Comparison of ENCODE assay signal across 21 cellular contexts in the genomic region with DNA sequence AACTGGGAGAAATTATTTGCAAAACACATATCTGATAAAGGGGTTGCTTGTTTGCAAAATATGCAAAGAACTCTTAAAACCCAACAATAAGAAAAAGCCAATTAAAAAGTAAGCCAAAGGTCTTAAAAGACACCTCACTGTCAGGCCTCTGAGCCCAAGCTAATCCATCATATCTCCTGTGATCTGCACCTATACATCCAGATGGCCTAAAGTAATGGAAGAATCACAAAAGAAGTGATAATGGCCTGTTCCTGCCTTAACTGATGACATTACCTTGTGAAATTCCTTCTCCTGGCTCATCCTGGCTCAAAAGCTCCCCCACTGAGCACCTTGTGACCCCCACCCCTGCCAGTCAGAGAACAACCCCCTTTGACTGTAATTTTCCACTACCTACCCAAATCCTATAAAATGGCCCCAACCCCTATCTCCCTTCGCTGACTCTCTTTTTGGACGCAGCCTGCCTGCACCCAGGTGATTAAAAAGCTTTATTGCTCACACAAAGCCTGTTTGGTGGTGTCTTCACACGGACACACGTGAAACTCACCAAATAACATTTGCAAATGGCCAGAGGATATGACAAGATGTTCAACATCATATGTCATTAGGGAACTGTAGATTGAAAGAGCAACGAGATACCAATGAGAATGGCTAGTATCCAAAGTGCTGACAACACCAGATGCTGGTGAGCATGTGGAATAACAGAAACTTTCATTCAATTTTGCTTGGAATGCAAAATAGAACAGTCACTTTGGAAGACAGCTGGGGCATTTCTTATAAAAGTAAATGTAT.
DNase-seq lines count a peak whose midpoint lies in the region; ATAC-seq and TF ChIP-seq lines count a peak whose summit lies in the region.
"Had no signal": no experiment of that assay in that cellular context is flagged by ENCODE, and none has a peak within 500 bp of the region (broad histone marks: within the 10 kb centered on the region; RNA-seq: fewer than 3 reads in every experiment).

No MANE protein-coding gene starts in this region.

- H3K9ac ChIP-seq in HUES48 (ENCODE audit: low read depth, low read length) = no peak overlapping the region
- no peak overlapping the region for H3K9ac ChIP-seq in iPS-18a (ENCODE audit: low read length)
- H3K9ac ChIP-seq: BLaER1 had no signal

- H3K4me3 Mint-ChIP-seq in WTC11 = no peak overlapping the region
- H3K4me3 Mint-ChIP-seq: CD8-positive, alpha-beta T cell; HFFc6 had no signal

- H3K36me3 ChIP-seq in HUES48 (ENCODE audit: control insufficient read depth, insufficient read depth, low read length) = no peaks in the 10 kb centered on the region
- H3K36me3 ChIP-seq in iPS-18a (ENCODE audit: control insufficient read depth, low read depth, low read length) = no peaks in the 10 kb centered on the region
- no peaks in the 10 kb centered on the region for H3K36me3 ChIP-seq in ascending aorta
- H3K36me3 ChIP-seq: BLaER1 had no signal

- H3K4me3 ChIP-seq in HUES48 (ENCODE audit: low read depth, low read length) = no peak overlapping the region; the same call in none of the 2 replicates
- H3K4me3 ChIP-seq in iPS-18a (ENCODE audit: low read length) = peak overlapping the region; percentile 33
- no peak overlapping the region for H3K4me3 ChIP-seq in ascending aorta
- H3K4me3 ChIP-seq: A549, BLaER1 had no signal

- H3K4me1 Mint-ChIP-seq in WTC11 = peaks cover 62% of the 10 kb centered on the region

- H3K27me3 Mint-ChIP-seq in WTC11 (ENCODE audit: low read depth) = no peaks in the 10 kb centered on the region

- peaks cover 54% of the 10 kb centered on the region for H3K4me1 ChIP-seq in HUES48 (ENCODE audit: control insufficient read depth, insufficient read depth, low read length)
- H3K4me1 ChIP-seq in iPS-18a (ENCODE audit: control insufficient read depth, low read depth, low read length) = peaks cover 45% of the 10 kb centered on the region
- H3K4me1 ChIP-seq in ascending aorta = no peaks in the 10 kb centered on the region
- H3K4me1 ChIP-seq: A549, BLaER1 had no signal

- intact Hi-C loops in ascending aorta (cut with DNase I) = no loop called here

- no peak for TF ChIP-seq CTCF in WTC11 (IDR thresholded peaks at IDR 0.05)
- no peak for TF ChIP-seq CTCF in ascending aorta (IDR thresholded peaks at IDR 0.05)

- H3K9me3 ChIP-seq in HUES48 (ENCODE audit: control insufficient read depth, insufficient read depth, low read length) (no peaks in the 10 kb centered on the region), iPS-18a (ENCODE audit: control insufficient read depth, low read depth, low read length) (no peaks in the 10 kb centered on the region), ascending aorta (no peaks in the 10 kb centered on the region)
- H3K9me3 ChIP-seq: A549, BLaER1 had no signal

- no peaks in the 10 kb centered on the region for H3K9me3 Mint-ChIP-seq in WTC11

- DNase-seq in ELF-1 (ENCODE audit: low read depth, low spot score) (peak; percentile 49), WTC11 (ENCODE audit: low spot score) (peak; percentile 12), ascending aorta (ENCODE audit: low spot score in 2 of 2) (no peak), HUDEP-2 (lab: John Stamatoyannopoulos, UW; ENCODE audit: unreplicated experiment in 76 of 76) (no peak)
- DNase-seq: Calu3; CD8-positive, alpha-beta T cell; DMS53; EL; HFFc6; NCI-H1092 treated with DMSO at 0.1 percent for 48 hours; NCI-H1694; NCI-H510A; NCI-H774; PC-3; RPMI8226; SIG-M5 had no signal

- POLR2A ChIA-PET in WTC11 (lab: Charles Lee) = no interaction called here

- peak overlapping the region; percentile 100 for H3K27ac Mint-ChIP-seq in WTC11
- H3K27ac Mint-ChIP-seq: CD8-positive, alpha-beta T cell; HFFc6 had no signal

- peak overlapping the region; percentile 86 for H3K27ac ChIP-seq in HUES48 (ENCODE audit: low read depth, low read length)
- peak overlapping the region; percentile 57 for H3K27ac ChIP-seq in iPS-18a (ENCODE audit: low read length)
- no peak overlapping the region for H3K27ac ChIP-seq in ascending aorta
- H3K27ac ChIP-seq: A549, BLaER1 had no signal

- ATAC-seq in WTC11 = peak; percentile 76
- no peak for ATAC-seq in HG03095 (IDR thresholded peaks at IDR 0.05; ENCODE audit: unreplicated experiment)
- ATAC-seq: A549; CD8-positive, alpha-beta T cell; PC-3 had no signal

- H3K27me3 ChIP-seq in HUES48 (ENCODE audit: control insufficient read depth, insufficient read depth, low read length) (no peaks in the 10 kb centered on the region), iPS-18a (ENCODE audit: control insufficient read depth, insufficient read depth, low read length) (no peaks in the 10 kb centered on the region), ascending aorta (no peaks in the 10 kb centered on the region)
- H3K27me3 ChIP-seq: BLaER1 had no signal

- CTCF ChIA-PET in WTC11 (lab: Charles Lee) = no interaction called here

- no peaks in the 10 kb centered on the region for H3K36me3 Mint-ChIP-seq in WTC11
- H3K36me3 Mint-ChIP-seq: CD8-positive, alpha-beta T cell had no signal

TF ChIP-seq in WTC11, 78 proteins besides CTCF, POLR2A, EP300 and RAD21:
- TF ChIP-seq FOXJ3 (CRISPR knock-in tag; IDR thresholded peaks at IDR 0.05; ENCODE audit: borderline replicate concordance) = no peak
- TF ChIP-seq, protein P1, sequence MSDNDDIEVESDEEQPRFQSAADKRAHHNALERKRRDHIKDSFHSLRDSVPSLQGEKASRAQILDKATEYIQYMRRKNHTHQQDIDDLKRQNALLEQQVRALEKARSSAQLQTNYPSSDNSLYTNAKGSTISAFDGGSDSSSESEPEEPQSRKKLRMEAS (CRISPR knock-in tag; IDR thresholded peaks at IDR 0.05) = no peak
- TF ChIP-seq GRHL2 (CRISPR knock-in tag; IDR thresholded peaks at IDR 0.05; ENCODE audit: insufficient replicate concordance, severe bottlenecking) = no peak
- TF ChIP-seq, protein P2, sequence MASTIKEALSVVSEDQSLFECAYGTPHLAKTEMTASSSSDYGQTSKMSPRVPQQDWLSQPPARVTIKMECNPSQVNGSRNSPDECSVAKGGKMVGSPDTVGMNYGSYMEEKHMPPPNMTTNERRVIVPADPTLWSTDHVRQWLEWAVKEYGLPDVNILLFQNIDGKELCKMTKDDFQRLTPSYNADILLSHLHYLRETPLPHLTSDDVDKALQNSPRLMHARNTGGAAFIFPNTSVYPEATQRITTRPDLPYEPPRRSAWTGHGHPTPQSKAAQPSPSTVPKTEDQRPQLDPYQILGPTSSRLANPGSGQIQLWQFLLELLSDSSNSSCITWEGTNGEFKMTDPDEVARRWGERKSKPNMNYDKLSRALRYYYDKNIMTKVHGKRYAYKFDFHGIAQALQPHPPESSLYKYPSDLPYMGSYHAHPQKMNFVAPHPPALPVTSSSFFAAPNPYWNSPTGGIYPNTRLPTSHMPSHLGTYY (CRISPR knock-in tag; IDR thresholded peaks at IDR 0.05) = no peak
- no peak for TF ChIP-seq NR3C1 (CRISPR knock-in tag; conservative IDR thresholded peaks at IDR 0.05; ENCODE audit: low read depth)
- no peak for TF ChIP-seq JUN (CRISPR knock-in tag; IDR thresholded peaks at IDR 0.05)

Comparison
In these comparisons a context has a peak if more than half of its experiments do, and no peak if none do; other contexts are left out.
1. DNase-seq: peak in ELF-1 (single experiment) and WTC11 (single experiment); none in ascending aorta (0 of 2) and HUDEP-2 (0 of 76).
2. H3K27ac ChIP-seq: peak in HUES48 (single experiment) and iPS-18a (single experiment); none in ascending aorta (0 of 2).